8 cellular contexts compared by ENCODE assay signal in genomic region chr10:128046934-128047251, GRCh38.
A peak's percentile ranks its signal among the peaks of the same experiment; 100 is the strongest.
DNase-seq lines count a peak whose midpoint lies in the region; ATAC-seq and TF ChIP-seq lines count a peak whose summit lies in the region.

No MANE protein-coding gene starts in this region.

- peaks cover 41% of the 10 kb centered on the region for H3K4me1 ChIP-seq in Loucy (ENCODE audit: insufficient read depth, low read length, poor library complexity, severe bottlenecking)
- peaks cover 7 to 34% of the 10 kb centered on the region in 2 donors for H3K4me1 ChIP-seq in thoracic aorta (ENCODE audit: control insufficient read depth in 1 of 2, low read depth in 2 of 2)

- no peaks in the 10 kb centered on the region for H3K9me3 Mint-ChIP-seq in activated T-cell treated with anti-CD3 and anti-CD28 coated beads, Interleukin-2, amount 50 U/mL, for 4 hours

- peak overlapping the region; percentile 72 for H2AFZ ChIP-seq in Loucy (ENCODE audit: low read length)

- H3K9me2 ChIP-seq in Loucy (replicated peaks; ENCODE audit: low read depth, low read length), result no peaks in the 10 kb centered on the region

- peak overlapping the region; percentile 91 for H3K4me3 Mint-ChIP-seq in activated T-cell treated with anti-CD3 and anti-CD28 coated beads, Interleukin-2, amount 50 U/mL, for 4 hours

- no peaks in the 10 kb centered on the region for H3K27me3 Mint-ChIP-seq in activated T-cell treated with anti-CD3 and anti-CD28 coated beads, Interleukin-2, amount 50 U/mL, for 4 hours (ENCODE audit: low read depth)

- peak overlapping the region; percentile 84 for H3K4me3 ChIP-seq in Loucy (ENCODE audit: low read length, poor library complexity, severe bottlenecking)
- H3K4me3 ChIP-seq in thoracic aorta, result peak overlapping the region; percentile 58

- peaks cover 5% of the 10 kb centered on the region for H4K20me1 ChIP-seq in Loucy (ENCODE audit: insufficient read depth, low read length, poor library complexity, severe bottlenecking)

- peaks cover 43% of the 10 kb centered on the region for H3K79me2 ChIP-seq in Loucy (ENCODE audit: insufficient read depth, low read length)

- H3K36me3 Mint-ChIP-seq in activated T-cell treated with anti-CD3 and anti-CD28 coated beads, Interleukin-2, amount 50 U/mL, for 4 hours (ENCODE audit: insufficient read depth), result peaks cover 19% of the 10 kb centered on the region

- H3K9ac ChIP-seq in Loucy (ENCODE audit: low read depth, low read length, poor library complexity, severe bottlenecking), result peak overlapping the region; percentile 78

- TF ChIP-seq CTCF in Loucy (conservative IDR thresholded peaks at IDR 0.05; ENCODE audit: low read length), result no peak
- TF ChIP-seq CTCF in thoracic aorta (IDR thresholded peaks at IDR 0.05), result no peak

- no peaks in the 10 kb centered on the region for H3F3A ChIP-seq in Loucy (ENCODE audit: low read depth)

- H3K27ac ChIP-seq in epithelial cell of prostate (peak overlapping the region; percentile 98), thoracic aorta (peak overlapping the region; percentile 66 to 82)

- no peaks in the 10 kb centered on the region for H3K9me3 ChIP-seq in Loucy (ENCODE audit: insufficient read depth, low read depth, low read length)
- no peaks in the 10 kb centered on the region for H3K9me3 ChIP-seq in thoracic aorta

- H3K4me2 ChIP-seq in Loucy (ENCODE audit: low read depth, low read length, poor library complexity, severe bottlenecking), result peak overlapping the region; percentile 91

- ATAC-seq in activated T-cell treated with anti-CD3 and anti-CD28 coated beads, Interleukin-2, amount 50 U/mL, for 4 hours, result peak; percentile 5 to 9
- ATAC-seq in thoracic aorta (ENCODE audit: insufficient number of reproducible peaks, low FRiP score, low read depth), result no peak

- DNase-seq in activated T-cell treated with anti-CD3 and anti-CD28 coated beads, Interleukin-2, amount 50 U/mL, for 4 hours, result no peak
- DNase-seq in activated T-cell treated with anti-CD3 and anti-CD28 coated beads for 4 hours (no peak), epithelial cell of prostate (ENCODE audit: low read depth, low spot score) (no peak), thoracic aorta (ENCODE audit: low spot score) (no peak), DMS114 treated with DMSO at 0.1 percent for 48 hours (lab: John Stamatoyannopoulos, UW; ENCODE audit: unreplicated experiment) (no peak), NAMALWA (ENCODE audit: low spot score) (no peak)
- DNase-seq in activated effector memory CD4-positive, alpha-beta T cell treated with Interleukin-2 at 50 U/mL for 16 hours, result no peak

- peaks cover 57% of the 10 kb centered on the region for H3K4me1 Mint-ChIP-seq in activated T-cell treated with anti-CD3 and anti-CD28 coated beads, Interleukin-2, amount 50 U/mL, for 4 hours (ENCODE audit: low read depth)

- H3K27me3 ChIP-seq in Loucy (ENCODE audit: insufficient read depth, low read length, poor library complexity, severe bottlenecking) (no peaks in the 10 kb centered on the region), thoracic aorta (replicated peaks; ENCODE audit: insufficient read depth) (no peaks in the 10 kb centered on the region)

- H3K36me3 ChIP-seq in Loucy (ENCODE audit: insufficient read depth, low read length) (no peaks in the 10 kb centered on the region), thoracic aorta (no peaks in the 10 kb centered on the region)
